1 cellular context compared by ENCODE assay signal in genomic region chr9:99237356-99237755, GRCh38.
TF ChIP-seq lines count a peak whose summit lies in the region.

No MANE protein-coding gene starts in this region.

TF ChIP-seq in GM12878, 131 proteins besides CTCF, POLR2A, EP300 and RAD21:
- no peak for TF ChIP-seq ELK1 (IDR thresholded peaks at IDR 0.05; ENCODE audit: low read depth, low read length)
- 0 out of 2 replicates have a peak, but pooled peaks have one; percentile 8 for TF ChIP-seq GATAD2B (conservative IDR thresholded peaks at IDR 0.05; ENCODE audit: low read depth)
